In genomic region chr1:66331641-66332523, GRCh38 we compare ENCODE assay signal across 8 cellular contexts.
A peak's percentile ranks its signal among the peaks of the same experiment; 100 is the strongest.
DNase-seq lines count a peak whose midpoint lies in the region; ATAC-seq and TF ChIP-seq lines count a peak whose summit lies in the region.

No MANE protein-coding gene starts in this region.

- H3K9me2 ChIP-seq in GM23248 (ENCODE audit: insufficient read depth), result no peaks in the 10 kb centered on the region

- peak overlapping the region; percentile 94 for H3K9ac ChIP-seq in GM23248

- H3K4me2 ChIP-seq in GM23248 (ENCODE audit: unreplicated experiment), result peak overlapping the region; percentile 93

- peak overlapping the region; percentile 70 for H2AFZ ChIP-seq in GM23248

- peak in 8 of 14 donors; percentile 18 to 78 (median 32) for DNase-seq in C1 segment of cervical spinal cord (lab: John Stamatoyannopoulos, UW)
- DNase-seq in GM23248, result peak; percentile 92
- peak; percentile 51 to 83 (median 65) for DNase-seq in Peyer's patch
- peak; percentile 24 to 73 (median 38) for DNase-seq in adrenal gland
- DNase-seq in left ventricle myocardium superior, result peak; percentile 75
- peak; percentile 78 to 81 for DNase-seq in psoas muscle

- H3K79me2 ChIP-seq in GM23248 (ENCODE audit: insufficient read depth), result peaks cover 47% of the 10 kb centered on the region

- H3K9me3 ChIP-seq in GM23248 (ENCODE audit: low read depth), result no peaks in the 10 kb centered on the region
- H3K9me3 ChIP-seq in Peyer's patch, result no peaks in the 10 kb centered on the region
- no peaks in the 10 kb centered on the region for H3K9me3 ChIP-seq in adrenal gland (replicated peaks in 1 of 3)
- no peaks in the 10 kb centered on the region for H3K9me3 ChIP-seq in psoas muscle

- H3K27ac ChIP-seq in GM23248, result peak overlapping the region; percentile 98
- peak overlapping the region; percentile 85 to 88 (median 88) for H3K27ac ChIP-seq in Peyer's patch
- H3K27ac ChIP-seq in adrenal gland, result peak overlapping the region in 3 of 5 donors; percentile 26 to 82 (median 44)
- peak overlapping the region; percentile 95 for H3K27ac ChIP-seq in psoas muscle

- H4K20me1 ChIP-seq in GM23248 (ENCODE audit: insufficient read depth), result no peaks in the 10 kb centered on the region

- TF ChIP-seq CTCF in Peyer's patch (IDR thresholded peaks at IDR 0.05) (peak in 4 of 6 experiments; percentile 9 to 35 (median 18)), adrenal gland (IDR thresholded peaks at IDR 0.05) (peak in 3 of 6 experiments; percentile 6 to 38 (median 25)), psoas muscle (IDR thresholded peaks at IDR 0.05) (peak; percentile 44)

- intact Hi-C loops in adrenal gland (cut with DNase I), result loop anchor here in 1 of 2 donors (10.0 kb wide), 1 partner anchor 63 kb away; no protein-coding TSS in a partner anchor
- intact Hi-C loops in left ventricle myocardium superior (cut with micrococcal nuclease), result loop anchor here (5.0 kb wide), 1 partner anchor 60 kb away; no protein-coding TSS in a partner anchor
- intact Hi-C loops in psoas muscle (cut with DNase I), result loop anchor here (1.0 to 5.0 kb wide), 3 partner anchors 61 to 115 kb away; no protein-coding TSS in a partner anchor

- H3K27me3 ChIP-seq in GM23248 (replicated peaks; ENCODE audit: insufficient read depth), result no peaks in the 10 kb centered on the region
- H3K27me3 ChIP-seq in Peyer's patch, result no peaks in the 10 kb centered on the region
- no peaks in the 10 kb centered on the region for H3K27me3 ChIP-seq in adrenal gland
- no peaks in the 10 kb centered on the region for H3K27me3 ChIP-seq in psoas muscle (ENCODE audit: insufficient read depth in 3 of 3, low read length in 2 of 3)

- H3K36me3 ChIP-seq in GM23248 (ENCODE audit: low read depth), result no peaks in the 10 kb centered on the region
- no peaks in the 10 kb centered on the region for H3K36me3 ChIP-seq in Peyer's patch
- no peaks in the 10 kb centered on the region for H3K36me3 ChIP-seq in adrenal gland (replicated peaks in 1 of 2)
- no peaks in the 10 kb centered on the region for H3K36me3 ChIP-seq in psoas muscle (ENCODE audit: insufficient read depth in 1 of 2, low read depth in 1 of 2)

- peaks cover 38% of the 10 kb centered on the region for H3F3A ChIP-seq in GM23248 (ENCODE audit: insufficient read depth)

- 0 to 1% methylated on average over 17 of the region's 17 CpGs for WGBS in GM23248 (ENCODE audit: low coverage in 1 of 2, low lambda C conversion rate in 2 of 2, missing lambda C conversion rate in 2 of 2), 2 experiments
- WGBS in adrenal gland, 4 donors, result 4 to 6% (median 5%) methylated on average over 16 to 17 of the region's 17 CpGs
- 0 to 1% (median 1%) methylated on average over 17 of the region's 17 CpGs for WGBS in psoas muscle, 3 donors

- ATAC-seq in left ventricle myocardium superior, result peak; percentile 71
- peak; percentile 73 to 76 (median 74) for ATAC-seq in psoas muscle
- no peak for ATAC-seq in GM19452 (IDR thresholded peaks at IDR 0.05; ENCODE audit: unreplicated experiment)
- no peak for ATAC-seq in HG03097 (IDR thresholded peaks at IDR 0.05; ENCODE audit: low FRiP score, unreplicated experiment)

- in situ Hi-C loops in GM23248 (cut with MboI), result no loop called here

- peak overlapping the region; percentile 92 for H3K4me3 ChIP-seq in GM23248
- peak overlapping the region; percentile 52 to 64 (median 55) for H3K4me3 ChIP-seq in Peyer's patch
- H3K4me3 ChIP-seq in adrenal gland, result peak overlapping the region in 2 of 4 donors; percentile 5 to 56
- H3K4me3 ChIP-seq in psoas muscle, result peak overlapping the region; percentile 89

- H3K4me1 ChIP-seq in GM23248 (ENCODE audit: insufficient read depth) (peaks cover 24% of the 10 kb centered on the region), Peyer's patch (peaks cover 0 to 10% (median 5%) of the 10 kb centered on the region in 4 donors), adrenal gland (replicated peaks in 1 of 2) (peaks cover 0 to 12% of the 10 kb centered on the region in 2 donors), psoas muscle (peaks cover 40% of the 10 kb centered on the region)

- TF ChIP-seq POLR2A in Peyer's patch (IDR thresholded peaks at IDR 0.05) (peak; percentile 27 to 44), adrenal gland (IDR thresholded peaks at IDR 0.05) (peak; percentile 26 to 36)

Comparison
In these comparisons a context has a peak if more than half of its experiments do, and no peak if none do; other contexts are left out.
1. DNase-seq: peak in every context shown above with its lines; median percentile 92 in GM23248; 80 in psoas muscle; 75 in left ventricle myocardium superior; 65 in Peyer's patch; 38 in adrenal gland; 32 in C1 segment of cervical spinal cord.
2. H3K27ac ChIP-seq: peak in every context shown above with its lines; median percentile 98 in GM23248; 95 in psoas muscle; 88 in Peyer's patch; 44 in adrenal gland.
3. ATAC-seq: peak in left ventricle myocardium superior (single experiment) and psoas muscle (4 of 4); none in GM19452 (single experiment) and HG03097 (single experiment).